In the genomic region with DNA sequence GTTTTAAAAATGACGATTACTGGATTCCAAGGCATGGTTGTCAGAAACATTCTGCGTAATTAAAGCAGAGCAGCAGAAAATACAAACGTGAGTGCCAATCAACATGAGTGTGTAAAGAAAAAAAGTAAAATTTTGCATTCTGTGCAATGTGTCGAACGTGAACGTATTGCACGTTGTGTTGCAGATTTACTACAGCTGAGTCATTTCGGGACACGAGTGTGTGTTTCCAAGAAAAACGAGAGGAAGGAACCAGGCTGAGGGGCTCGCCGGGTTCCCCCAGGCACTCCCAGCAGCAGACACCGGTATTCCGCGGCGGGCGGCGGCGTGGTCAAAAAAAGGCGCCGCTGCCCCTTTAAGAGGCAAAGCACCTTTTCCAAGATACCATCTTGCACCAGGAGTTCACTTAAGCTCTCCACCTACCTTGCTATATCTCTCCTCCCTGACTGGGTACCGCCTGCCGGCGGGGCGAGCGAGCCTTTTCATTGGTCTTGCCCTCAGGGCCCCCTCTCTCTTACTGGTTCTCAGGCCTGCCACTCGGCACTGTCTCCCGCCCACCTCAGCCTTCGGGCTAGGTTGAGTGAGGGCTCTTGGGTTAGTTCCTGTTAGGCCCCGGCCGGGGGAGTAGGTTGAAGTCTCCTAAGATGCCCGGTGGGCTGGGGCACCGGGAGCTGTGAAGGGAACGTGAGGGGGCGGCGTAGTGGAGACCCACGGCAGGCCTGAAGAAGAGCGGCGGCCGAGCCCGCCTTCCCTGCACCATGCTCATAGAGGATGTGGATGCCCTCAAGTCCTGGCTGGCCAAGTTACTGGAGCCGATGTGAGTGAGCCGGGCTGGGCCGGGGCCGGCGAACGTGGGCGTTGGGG, we compare ENCODE assay signal across 1 cellular context.
A peak's percentile ranks its signal among the peaks of the same experiment; 100 is the strongest.
TF ChIP-seq lines count a peak whose summit lies in the region.

Gene RBM27 (plus strand): TSS at position 595 of the 861 bp plus-strand sequence. CDS start 161 bp downstream, at position 756.

TF ChIP-seq in GM12878, 131 proteins besides CTCF, POLR2A, EP300 and RAD21 (continued from another document and continues in another):
- TF ChIP-seq REST (IDR thresholded peaks at IDR 0.05; ENCODE audit: low read depth, low read length), result 0 out of 2 replicates have a peak, but pooled peaks have one; percentile 15
- TF ChIP-seq EZH2 (IDR thresholded peaks at IDR 0.05; ENCODE audit: borderline replicate concordance, control insufficient read depth, low read depth, low read length), result no peak
- peak; percentile 67; the same call in 1 of the 2 replicates for TF ChIP-seq CBFB (IDR thresholded peaks at IDR 0.05; ENCODE audit: low read depth)
- TF ChIP-seq CBX5 (IDR thresholded peaks at IDR 0.05; ENCODE audit: low read depth), result no peak
- TF ChIP-seq, protein P1, sequence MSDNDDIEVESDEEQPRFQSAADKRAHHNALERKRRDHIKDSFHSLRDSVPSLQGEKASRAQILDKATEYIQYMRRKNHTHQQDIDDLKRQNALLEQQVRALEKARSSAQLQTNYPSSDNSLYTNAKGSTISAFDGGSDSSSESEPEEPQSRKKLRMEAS (IDR thresholded peaks at IDR 0.05; ENCODE audit: low read depth, low read length), result peak; percentile 6; the same call in 1 of the 2 replicates
- TF ChIP-seq MYC (IDR thresholded peaks at IDR 0.05; ENCODE audit: insufficient read depth, insufficient read length, insufficient replicate concordance, low read length, severe bottlenecking), result peak; percentile 12
- 0 out of 2 replicates have a peak, but pooled peaks have one; percentile 21 for TF ChIP-seq ATF7 (IDR thresholded peaks at IDR 0.05; ENCODE audit: low read depth)
- TF ChIP-seq, protein P2, sequence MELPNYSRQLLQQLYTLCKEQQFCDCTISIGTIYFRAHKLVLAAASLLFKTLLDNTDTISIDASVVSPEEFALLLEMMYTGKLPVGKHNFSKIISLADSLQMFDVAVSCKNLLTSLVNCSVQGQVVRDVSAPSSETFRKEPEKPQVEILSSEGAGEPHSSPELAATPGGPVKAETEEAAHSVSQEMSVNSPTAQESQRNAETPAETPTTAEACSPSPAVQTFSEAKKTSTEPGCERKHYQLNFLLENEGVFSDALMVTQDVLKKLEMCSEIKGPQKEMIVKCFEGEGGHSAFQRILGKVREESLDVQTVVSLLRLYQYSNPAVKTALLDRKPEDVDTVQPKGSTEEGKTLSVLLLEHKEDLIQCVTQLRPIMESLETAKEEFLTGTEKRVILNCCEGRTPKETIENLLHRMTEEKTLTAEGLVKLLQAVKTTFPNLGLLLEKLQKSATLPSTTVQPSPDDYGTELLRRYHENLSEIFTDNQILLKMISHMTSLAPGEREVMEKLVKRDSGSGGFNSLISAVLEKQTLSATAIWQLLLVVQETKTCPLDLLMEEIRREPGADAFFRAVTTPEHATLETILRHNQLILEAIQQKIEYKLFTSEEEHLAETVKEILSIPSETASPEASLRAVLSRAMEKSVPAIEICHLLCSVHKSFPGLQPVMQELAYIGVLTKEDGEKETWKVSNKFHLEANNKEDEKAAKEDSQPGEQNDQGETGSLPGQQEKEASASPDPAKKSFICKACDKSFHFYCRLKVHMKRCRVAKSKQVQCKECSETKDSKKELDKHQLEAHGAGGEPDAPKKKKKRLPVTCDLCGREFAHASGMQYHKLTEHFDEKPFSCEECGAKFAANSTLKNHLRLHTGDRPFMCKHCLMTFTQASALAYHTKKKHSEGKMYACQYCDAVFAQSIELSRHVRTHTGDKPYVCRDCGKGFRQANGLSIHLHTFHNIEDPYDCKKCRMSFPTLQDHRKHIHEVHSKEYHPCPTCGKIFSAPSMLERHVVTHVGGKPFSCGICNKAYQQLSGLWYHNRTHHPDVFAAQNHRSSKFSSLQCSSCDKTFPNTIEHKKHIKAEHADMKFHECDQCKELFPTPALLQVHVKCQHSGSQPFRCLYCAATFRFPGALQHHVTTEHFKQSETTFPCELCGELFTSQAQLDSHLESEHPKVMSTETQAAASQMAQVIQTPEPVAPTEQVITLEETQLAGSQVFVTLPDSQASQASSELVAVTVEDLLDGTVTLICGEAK (IDR thresholded peaks at IDR 0.05; ENCODE audit: borderline replicate concordance), result peak; percentile 62; the same call in 1 of the 2 replicates
- TF ChIP-seq SP1 (IDR thresholded peaks at IDR 0.05; ENCODE audit: low read depth, low read length), result peak; percentile 99
- no peak for TF ChIP-seq SUPT20H (IDR thresholded peaks at IDR 0.05; ENCODE audit: borderline replicate concordance, control insufficient read depth, low read depth, low read length)
- peak; percentile 50; the same call in 1 of the 2 replicates for TF ChIP-seq RB1 (IDR thresholded peaks at IDR 0.05; ENCODE audit: borderline replicate concordance)
- TF ChIP-seq CREB1 (IDR thresholded peaks at IDR 0.05; ENCODE audit: low read depth), result peak; percentile 81
- TF ChIP-seq SREBF2 (IDR thresholded peaks at IDR 0.05; ENCODE audit: low read length), result no peak
- peak; percentile 56 for TF ChIP-seq HCFC1 (IDR thresholded peaks at IDR 0.05; ENCODE audit: low read length)
- 0 out of 2 replicates have a peak, but pooled peaks have one; percentile 61 for TF ChIP-seq MXI1 (IDR thresholded peaks at IDR 0.05; ENCODE audit: low read depth, low read length)
- TF ChIP-seq ATF2 (IDR thresholded peaks at IDR 0.05; ENCODE audit: low read length), result no peak; the same call in 1 of the 2 replicates
- TF ChIP-seq IRF5 (IDR thresholded peaks at IDR 0.05; ENCODE audit: borderline replicate concordance), result no peak
- TF ChIP-seq BRCA1 (IDR thresholded peaks at IDR 0.05; ENCODE audit: low read depth, low read length), result no peak
- TF ChIP-seq TAF1 (IDR thresholded peaks at IDR 0.05; ENCODE audit: borderline replicate concordance, low read depth, low read length), result peak; percentile 89
- 0 out of 2 replicates have a peak, but pooled peaks have one; percentile 21 for TF ChIP-seq GATAD2B (conservative IDR thresholded peaks at IDR 0.05; ENCODE audit: low read depth)
- TF ChIP-seq POU2F2 (IDR thresholded peaks at IDR 0.05; ENCODE audit: borderline replicate concordance, low read depth, low read length), result no peak
- peak in 1 of 2 experiments; percentile 81; a peak in 1 of 3 replicates for TF ChIP-seq EGR1 (IDR thresholded peaks at IDR 0.05; ENCODE audit: borderline replicate concordance in 1 of 2, low read depth in 2 of 2, low read length in 2 of 2)
- TF ChIP-seq ZNF207 (IDR thresholded peaks at IDR 0.05; ENCODE audit: borderline replicate concordance), result 0 out of 2 replicates have a peak, but pooled peaks have one; percentile 8
- TF ChIP-seq, protein P3, sequence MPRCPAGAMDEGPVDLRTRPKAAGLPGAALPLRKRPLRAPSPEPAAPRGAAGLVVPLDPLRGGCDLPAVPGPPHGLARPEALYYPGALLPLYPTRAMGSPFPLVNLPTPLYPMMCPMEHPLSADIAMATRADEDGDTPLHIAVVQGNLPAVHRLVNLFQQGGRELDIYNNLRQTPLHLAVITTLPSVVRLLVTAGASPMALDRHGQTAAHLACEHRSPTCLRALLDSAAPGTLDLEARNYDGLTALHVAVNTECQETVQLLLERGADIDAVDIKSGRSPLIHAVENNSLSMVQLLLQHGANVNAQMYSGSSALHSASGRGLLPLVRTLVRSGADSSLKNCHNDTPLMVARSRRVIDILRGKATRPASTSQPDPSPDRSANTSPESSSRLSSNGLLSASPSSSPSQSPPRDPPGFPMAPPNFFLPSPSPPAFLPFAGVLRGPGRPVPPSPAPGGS (IDR thresholded peaks at IDR 0.05; ENCODE audit: borderline replicate concordance, insufficient read depth, low read depth, low read length, poor library complexity, severe bottlenecking), result no peak
- 0 out of 2 replicates have a peak, but pooled peaks have one; percentile 2 for TF ChIP-seq EED (IDR thresholded peaks at IDR 0.05; ENCODE audit: low read depth)
- TF ChIP-seq IKZF1 (conservative IDR thresholded peaks at IDR 0.05), result peak; percentile 73
- TF ChIP-seq, protein P4, sequence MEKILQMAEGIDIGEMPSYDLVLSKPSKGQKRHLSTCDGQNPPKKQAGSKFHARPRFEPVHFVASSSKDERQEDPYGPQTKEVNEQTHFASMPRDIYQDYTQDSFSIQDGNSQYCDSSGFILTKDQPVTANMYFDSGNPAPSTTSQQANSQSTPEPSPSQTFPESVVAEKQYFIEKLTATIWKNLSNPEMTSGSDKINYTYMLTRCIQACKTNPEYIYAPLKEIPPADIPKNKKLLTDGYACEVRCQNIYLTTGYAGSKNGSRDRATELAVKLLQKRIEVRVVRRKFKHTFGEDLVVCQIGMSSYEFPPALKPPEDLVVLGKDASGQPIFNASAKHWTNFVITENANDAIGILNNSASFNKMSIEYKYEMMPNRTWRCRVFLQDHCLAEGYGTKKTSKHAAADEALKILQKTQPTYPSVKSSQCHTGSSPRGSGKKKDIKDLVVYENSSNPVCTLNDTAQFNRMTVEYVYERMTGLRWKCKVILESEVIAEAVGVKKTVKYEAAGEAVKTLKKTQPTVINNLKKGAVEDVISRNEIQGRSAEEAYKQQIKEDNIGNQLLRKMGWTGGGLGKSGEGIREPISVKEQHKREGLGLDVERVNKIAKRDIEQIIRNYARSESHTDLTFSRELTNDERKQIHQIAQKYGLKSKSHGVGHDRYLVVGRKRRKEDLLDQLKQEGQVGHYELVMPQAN (conservative IDR thresholded peaks at IDR 0.05), result peak; percentile 58; the same call in 1 of the 2 replicates
- TF ChIP-seq DPF2 (IDR thresholded peaks at IDR 0.05), result peak; percentile 98
- TF ChIP-seq ZNF622 (IDR thresholded peaks at IDR 0.05), result peak; percentile 98
- TF ChIP-seq RFX5 (IDR thresholded peaks at IDR 0.05; ENCODE audit: low read depth, low read length), result no peak
- TF ChIP-seq SUZ12 (IDR thresholded peaks at IDR 0.05; ENCODE audit: unreplicated experiment), result no peak
- peak in 1 of 2 experiments; percentile 39; a peak in 1 of 4 replicates for TF ChIP-seq BHLHE40 (IDR thresholded peaks at IDR 0.05; ENCODE audit: borderline replicate concordance in 1 of 2, low read depth in 2 of 2, low read length in 1 of 2)
- TF ChIP-seq RUNX3 (IDR thresholded peaks at IDR 0.05; ENCODE audit: low read length), result peak; percentile 29; the same call in 1 of the 2 replicates
- TF ChIP-seq YY1 (IDR thresholded peaks at IDR 0.05; ENCODE audit: low read depth, low read length), result peak; percentile 72
- TF ChIP-seq, protein P5, sequence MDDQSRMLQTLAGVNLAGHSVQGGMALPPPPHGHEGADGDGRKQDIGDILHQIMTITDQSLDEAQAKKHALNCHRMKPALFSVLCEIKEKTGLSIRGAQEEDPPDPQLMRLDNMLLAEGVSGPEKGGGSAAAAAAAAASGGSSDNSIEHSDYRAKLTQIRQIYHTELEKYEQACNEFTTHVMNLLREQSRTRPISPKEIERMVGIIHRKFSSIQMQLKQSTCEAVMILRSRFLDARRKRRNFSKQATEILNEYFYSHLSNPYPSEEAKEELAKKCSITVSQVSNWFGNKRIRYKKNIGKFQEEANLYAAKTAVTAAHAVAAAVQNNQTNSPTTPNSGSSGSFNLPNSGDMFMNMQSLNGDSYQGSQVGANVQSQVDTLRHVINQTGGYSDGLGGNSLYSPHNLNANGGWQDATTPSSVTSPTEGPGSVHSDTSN (IDR thresholded peaks at IDR 0.05; ENCODE audit: insufficient replicate concordance, low read depth, low read length), result peak; percentile 100
- no peak for TF ChIP-seq RBBP5 (conservative IDR thresholded peaks at IDR 0.05)
- 0 out of 2 replicates have a peak, but pooled peaks have one; percentile 16 for TF ChIP-seq PAX5 (IDR thresholded peaks at IDR 0.05; ENCODE audit: borderline replicate concordance, low read depth, low read length)
- TF ChIP-seq SIN3A (IDR thresholded peaks at IDR 0.05; ENCODE audit: low read depth, low read length), result 0 out of 2 replicates have a peak, but pooled peaks have one; percentile 7
- 0 out of 2 replicates have a peak, but pooled peaks have one; percentile 52 for TF ChIP-seq TCF12 (IDR thresholded peaks at IDR 0.05; ENCODE audit: low read depth, low read length)
- no peak for TF ChIP-seq TARDBP (IDR thresholded peaks at IDR 0.05; ENCODE audit: borderline replicate concordance)
- peak; percentile 42; the same call in 1 of the 2 replicates for TF ChIP-seq POLR2AphosphoS2 (IDR thresholded peaks at IDR 0.05; ENCODE audit: low read depth, low read length)
- TF ChIP-seq PML (IDR thresholded peaks at IDR 0.05; ENCODE audit: low read length), result peak; percentile 58; the same call in 1 of the 2 replicates
- TF ChIP-seq TCF7 (IDR thresholded peaks at IDR 0.05; ENCODE audit: borderline replicate concordance), result no peak
